ENCODE assay signal across 8 cellular contexts in genomic region chr13:36981156-36981743, GRCh38. TPM values are rescaled to one million over a fixed set of nuclear protein-coding genes. Genes with fewer than 3 reads are reported as not detected.
DNase-seq lines count a peak whose midpoint lies in the region; ATAC-seq, FAIRE-seq and TF ChIP-seq lines count a peak whose summit lies in the region.

No MANE protein-coding gene starts in this region.

- H3K9ac ChIP-seq in MM.1S (ENCODE audit: low read length) = no peak overlapping the region

- H3K36me3 ChIP-seq in MM.1S (replicated peaks; ENCODE audit: insufficient read depth, low read length) = no peaks in the 10 kb centered on the region

- no peaks in the 10 kb centered on the region for H3K79me2 ChIP-seq in MM.1S (ENCODE audit: low read length)

- no peaks in the 10 kb centered on the region for H3F3A ChIP-seq in MM.1S (ENCODE audit: insufficient read depth, low read length)

- no peak overlapping the region for H3K4me3 ChIP-seq in MM.1S (ENCODE audit: low read length)

- no peak overlapping the region for H2AFZ ChIP-seq in MM.1S (ENCODE audit: low read length)

- peak; percentile 85 for FAIRE-seq in GM12892 (lab: Jason Lieb, UNC)
- FAIRE-seq in TTC549 (lab: Jason Lieb, UNC) = peak; percentile 95
- no peak for FAIRE-seq in urothelium cell line (lab: Jason Lieb, UNC)

- ATAC-seq in omental fat pad (ENCODE audit: low FRiP score) = no peak
- ATAC-seq in GM21367 (IDR thresholded peaks at IDR 0.05; ENCODE audit: unreplicated experiment) = no peak

- no peak overlapping the region for H3K4me2 ChIP-seq in MM.1S (ENCODE audit: low read depth, low read length)

- H3K9me2 ChIP-seq in MM.1S (replicated peaks; ENCODE audit: insufficient read depth, low read length) = no peaks in the 10 kb centered on the region

- TF ChIP-seq CTCF in MM.1S (IDR thresholded peaks at IDR 0.05; ENCODE audit: low read length) = peak; percentile 28
- no peak for TF ChIP-seq CTCF in omental fat pad (IDR thresholded peaks at IDR 0.05)

- H3K27me3 ChIP-seq in MM.1S (replicated peaks; ENCODE audit: insufficient read depth, low read length) = no peaks in the 10 kb centered on the region

- no peak overlapping the region for H3K27ac ChIP-seq in MM.1S (ENCODE audit: low read length)

- TF ChIP-seq POLR2A in GM12892 (IDR thresholded peaks at IDR 0.05; ENCODE audit: low read depth, low read length) = no peak

- H4K20me1 ChIP-seq in MM.1S (ENCODE audit: insufficient read depth, low read length) = no peaks in the 10 kb centered on the region

- H3K4me1 ChIP-seq in MM.1S (ENCODE audit: low read length) = no peaks in the 10 kb centered on the region

- DNase-seq in AG08396 (ENCODE audit: low spot score) = peak; percentile 19
- no peak for DNase-seq in GM12892 (ENCODE audit: insufficient read length)
- peak; percentile 19 for DNase-seq in MM.1S
- peak; percentile 20 for DNase-seq in iPS-NIHi11 (ENCODE audit: low spot score)
- peak; percentile 7 for DNase-seq in urothelium cell line (ENCODE audit: low spot score)
- DNase-seq in omental fat pad (ENCODE audit: low spot score) = no peak

- no peaks in the 10 kb centered on the region for H3K9me3 ChIP-seq in MM.1S (replicated peaks; ENCODE audit: insufficient read depth, low read length)

RNA-seq across cellular contexts. Expression of gene ALG5, which starts 17.9 kb away (rescaled TPM):
- 35.6 TPM for polyA plus RNA-seq in GM12892 (2012; ENCODE audit: missing spikeins)
- 10 to 100 TPM; 21.0 to 41.3 (median 29.4) TPM for total RNA-seq in omental fat pad

RNA-seq across cellular contexts. Expression of gene EXOSC8, which starts 19.3 kb away (rescaled TPM):
- 78.5 TPM for polyA plus RNA-seq in GM12892 (2012; ENCODE audit: missing spikeins)
- total RNA-seq in omental fat pad = 10 to 100 TPM; 17.2 to 26.8 (median 20.9) TPM

Comparison
In these comparisons a context has a peak if more than half of its experiments do, and no peak if none do; other contexts are left out.
1. DNase-seq: peak in AG08396 (single experiment), MM.1S (single experiment), iPS-NIHi11 (single experiment) and urothelium cell line (single experiment); none in GM12892 (single experiment) and omental fat pad (single experiment).